In genomic region chr22:32069579-32070372, GRCh38 we compare ENCODE assay signal across 17 cellular contexts. TPM values are rescaled to one million over a fixed set of nuclear protein-coding genes. Genes with fewer than 3 reads are reported as not detected.
DNase-seq lines count a peak whose midpoint lies in the region; ATAC-seq and TF ChIP-seq lines count a peak whose summit lies in the region.
"Had no signal": no experiment of that assay in that cellular context is flagged by ENCODE, and none has a peak within 500 bp of the region (broad histone marks: within the 10 kb centered on the region; RNA-seq: fewer than 3 reads in every experiment).

No MANE protein-coding gene starts in this region.

- no peak overlapping the region for H3K27ac ChIP-seq in right cardiac atrium (ENCODE audit: low read length)
- H3K27ac ChIP-seq in right atrium auricular region = no peak overlapping the region
- H3K27ac ChIP-seq: 22Rv1, A549, C4-2B had no signal

- H3K27ac Mint-ChIP-seq in T-helper 17 cell (peak overlapping the region; percentile 56), glutamatergic neuron (ENCODE audit: unreplicated experiment) (no peak overlapping the region)
- H3K27ac Mint-ChIP-seq: CD4-positive, alpha-beta T cell; IgD-negative memory B cell had no signal

- H3K4me1 Mint-ChIP-seq in T-helper 17 cell (peaks cover 3% of the 10 kb centered on the region), glutamatergic neuron (ENCODE audit: low read depth, unreplicated experiment) (no peaks in the 10 kb centered on the region)
- H3K4me1 Mint-ChIP-seq: IgD-negative memory B cell had no signal

- ATAC-seq in Right ventricle myocardium inferior (peak; percentile 51), right cardiac atrium (no peak), left ventricle myocardium superior (peak; percentile 21), T-helper 17 cell (no peak), HG03469 (IDR thresholded peaks at IDR 0.05; ENCODE audit: unreplicated experiment) (no peak)
- ATAC-seq: A549 had no signal

- intact Hi-C loops in Right ventricle myocardium inferior (cut with DNase I) = no loop called here
- intact Hi-C loops in right cardiac atrium (cut with DNase I) = no loop called here
- intact Hi-C loops in left ventricle myocardium superior (cut with micrococcal nuclease) = no loop called here

- no peaks in the 10 kb centered on the region for H3K9me3 Mint-ChIP-seq in glutamatergic neuron (ENCODE audit: unreplicated experiment)
- H3K9me3 Mint-ChIP-seq: CD4-positive, alpha-beta T cell; IgD-negative memory B cell had no signal

- TF ChIP-seq CTCF in right atrium auricular region (IDR thresholded peaks at IDR 0.05) (no peak), glutamatergic neuron (IDR thresholded peaks at IDR 0.05; ENCODE audit: partially characterized antibody, unreplicated experiment) (no peak)

- H3K4me1 ChIP-seq in right cardiac atrium (ENCODE audit: control insufficient read depth, insufficient read depth, low read length) (peaks cover 4% of the 10 kb centered on the region), right atrium auricular region (peaks cover 0 to 8% of the 10 kb centered on the region in 2 donors)
- H3K4me1 ChIP-seq: A549 had no signal

- WGBS in right cardiac atrium = 83% methylated on average over 3 of the region's 4 CpGs

- H3K4me3 Mint-ChIP-seq in T-helper 17 cell (no peak overlapping the region), glutamatergic neuron (ENCODE audit: unreplicated experiment) (no peak overlapping the region)
- H3K4me3 Mint-ChIP-seq: CD4-positive, alpha-beta T cell; IgD-negative memory B cell had no signal

- H3K27me3 Mint-ChIP-seq in T-helper 17 cell = peaks cover 69% of the 10 kb centered on the region
- H3K27me3 Mint-ChIP-seq in glutamatergic neuron (ENCODE audit: unreplicated experiment) = peaks cover 1% of the 10 kb centered on the region

- H3K36me3 Mint-ChIP-seq in T-helper 17 cell (ENCODE audit: low read depth) (peaks cover 3% of the 10 kb centered on the region), glutamatergic neuron (ENCODE audit: unreplicated experiment) (no peaks in the 10 kb centered on the region)
- H3K36me3 Mint-ChIP-seq: IgD-negative memory B cell had no signal

- H3K27me3 ChIP-seq in right cardiac atrium (ENCODE audit: control insufficient read depth, insufficient read depth) (no peaks in the 10 kb centered on the region), right atrium auricular region (no peaks in the 10 kb centered on the region)

- H3K9me3 ChIP-seq in right cardiac atrium (ENCODE audit: control insufficient read depth, low read length) = no peaks in the 10 kb centered on the region
- no peaks in the 10 kb centered on the region for H3K9me3 ChIP-seq in right atrium auricular region
- H3K9me3 ChIP-seq in T-helper 17 cell (ENCODE audit: control insufficient read depth, low read length, poor library complexity, severe bottlenecking) = no peaks in the 10 kb centered on the region
- H3K9me3 ChIP-seq: A549, Caco-2 had no signal

- peaks cover 10% of the 10 kb centered on the region for H3K36me3 ChIP-seq in right atrium auricular region

- H3K4me3 ChIP-seq in right cardiac atrium (ENCODE audit: low read length) = no peak overlapping the region
- H3K4me3 ChIP-seq in right atrium auricular region = no peak overlapping the region
- H3K4me3 ChIP-seq: A549 had no signal

- DNase-seq in Right ventricle myocardium inferior (ENCODE audit: missing footprints) (no peak), right cardiac atrium (no peak), left ventricle myocardium superior (no peak), right atrium auricular region (ENCODE audit: low spot score) (no peak), T-helper 17 cell (no peak), glutamatergic neuron (no peak)
- DNase-seq: AML-193; Caco-2; CD4-positive, alpha-beta T cell; GOT3; HCEC 1CT had no signal

RNA-seq across cellular contexts. Expression of gene SLC5A1, which starts 26.7 kb away (rescaled TPM):
- 213 TPM for total RNA-seq in Right ventricle myocardium inferior
- total RNA-seq in right cardiac atrium = 10 to 100 TPM; 52.7 to 98.2 (median 86.3) TPM
- polyA plus RNA-seq in right cardiac atrium = 49.5 TPM
- 223 TPM for total RNA-seq in left ventricle myocardium superior
- 10 to 100 TPM; 34.9 to 67.5 TPM for total RNA-seq in right atrium auricular region
- not detected for total RNA-seq in T-helper 17 cell
- total RNA-seq in glutamatergic neuron (ENCODE audit: unreplicated experiment) = not detected
- total RNA-seq: CD4-positive, alpha-beta T cell had no signal
- polyA plus RNA-seq: BJ, IgD-negative memory B cell had no signal

Comparison
In these comparisons a context has a peak if more than half of its experiments do, and no peak if none do; other contexts are left out.
1. ATAC-seq: peak in Right ventricle myocardium inferior (single experiment) and left ventricle myocardium superior (single experiment); none in right cardiac atrium (0 of 2), T-helper 17 cell (single experiment) and HG03469 (single experiment).
2. RNA of gene SLC5A1, which starts 26.7 kb away (total RNA-seq): 223 TPM in left ventricle myocardium superior (single experiment), 213 TPM in Right ventricle myocardium inferior (single experiment), 52.7 to 98.2 TPM in right cardiac atrium and 34.9 to 67.5 TPM in right atrium auricular region; not detected in T-helper 17 cell and not detected in glutamatergic neuron (single experiment); every median in the first group is over 10 times any median in the second.